ENCODE assay signal across 6 cellular contexts in genomic region chr16:2468142-2468724, GRCh38. TPM values are rescaled to one million over a fixed set of nuclear protein-coding genes. Genes with fewer than 3 reads are reported as not detected.
DNase-seq lines count a peak whose midpoint lies in the region; ATAC-seq, FAIRE-seq and TF ChIP-seq lines count a peak whose summit lies in the region.

No MANE protein-coding gene starts in this region.

- peaks cover 3% of the 10 kb centered on the region for H3K27me3 Mint-ChIP-seq in brain
- H3K27me3 Mint-ChIP-seq in neural crest cell (ENCODE audit: low read depth), result peaks cover 17% of the 10 kb centered on the region
- peaks cover 29% of the 10 kb centered on the region for H3K27me3 Mint-ChIP-seq in activated T-helper 1 cell treated with anti-CD3 and anti-CD28 coated beads, Interleukin-12 subunit alpha, Interleukin-12 subunit beta, Interleukin-2, Interleukin-4 antibody, amounts not matched to agents 30 ng/mL and 10 ng/mL and 1 ng/mL, durations not matched to agents 14 hours and 24 hours and 36 hours (ENCODE audit: insufficient read depth)

- H3K9me3 Mint-ChIP-seq in brain (no peaks in the 10 kb centered on the region), neural crest cell (no peaks in the 10 kb centered on the region)
- no peaks in the 10 kb centered on the region for H3K9me3 Mint-ChIP-seq in activated T-helper 1 cell treated with anti-CD3 and anti-CD28 coated beads, Interleukin-12 subunit alpha, Interleukin-12 subunit beta, Interleukin-2, Interleukin-4 antibody, amounts not matched to agents 30 ng/mL and 10 ng/mL and 1 ng/mL, durations not matched to agents 14 hours and 24 hours and 36 hours

- H3K4me3 Mint-ChIP-seq in brain (peak overlapping the region; percentile 76 to 81 (median 79)), neural crest cell (peak overlapping the region; percentile 84)
- no peak overlapping the region for H3K4me3 Mint-ChIP-seq in activated T-helper 1 cell treated with anti-CD3 and anti-CD28 coated beads, Interleukin-12 subunit alpha, Interleukin-12 subunit beta, Interleukin-2, Interleukin-4 antibody, amounts not matched to agents 30 ng/mL and 10 ng/mL and 1 ng/mL, durations not matched to agents 14 hours and 24 hours and 36 hours

- H3K36me3 Mint-ChIP-seq in brain, result no peaks in the 10 kb centered on the region
- no peaks in the 10 kb centered on the region for H3K36me3 Mint-ChIP-seq in neural crest cell (ENCODE audit: low read depth)
- H3K36me3 Mint-ChIP-seq in activated T-helper 1 cell treated with anti-CD3 and anti-CD28 coated beads, Interleukin-12 subunit alpha, Interleukin-12 subunit beta, Interleukin-2, Interleukin-4 antibody, amounts not matched to agents 30 ng/mL and 10 ng/mL and 1 ng/mL, durations not matched to agents 14 hours and 24 hours and 36 hours (ENCODE audit: low read depth), result no peaks in the 10 kb centered on the region

- ATAC-seq in GM21825 (IDR thresholded peaks at IDR 0.05; ENCODE audit: unreplicated experiment), result no peak

- FAIRE-seq in HTR-8/SVneo (lab: Jason Lieb, UNC), result peak; percentile 55

- intact Hi-C loops in activated T-helper 1 cell treated with anti-CD3 and anti-CD28 coated beads, Interleukin-12 subunit alpha, Interleukin-12 subunit beta, Interleukin-2, Interleukin-4 antibody, amounts not matched to agents 30 ng/mL and 10 ng/mL and 1 ng/mL, durations not matched to agents 14 hours and 24 hours and 36 hours (cut with micrococcal nuclease), result no loop called here

- H3K27ac Mint-ChIP-seq in brain (peak overlapping the region in 3 of 5 experiments; percentile 60 to 82 (median 82)), neural crest cell (ENCODE audit: unreplicated experiment) (peak overlapping the region; percentile 50)
- no peak overlapping the region for H3K27ac Mint-ChIP-seq in activated T-helper 1 cell treated with anti-CD3 and anti-CD28 coated beads, Interleukin-12 subunit alpha, Interleukin-12 subunit beta, Interleukin-2, Interleukin-4 antibody, amounts not matched to agents 30 ng/mL and 10 ng/mL and 1 ng/mL, durations not matched to agents 14 hours and 24 hours and 36 hours

- peaks cover 30% of the 10 kb centered on the region for H3K4me1 Mint-ChIP-seq in brain
- peaks cover 18% of the 10 kb centered on the region for H3K4me1 Mint-ChIP-seq in neural crest cell
- peaks cover 3% of the 10 kb centered on the region for H3K4me1 Mint-ChIP-seq in activated T-helper 1 cell treated with anti-CD3 and anti-CD28 coated beads, Interleukin-12 subunit alpha, Interleukin-12 subunit beta, Interleukin-2, Interleukin-4 antibody, amounts not matched to agents 30 ng/mL and 10 ng/mL and 1 ng/mL, durations not matched to agents 14 hours and 24 hours and 36 hours (ENCODE audit: low read depth)

- TF ChIP-seq CTCF in brain (conservative IDR thresholded peaks at IDR 0.05) (no peak), neural crest cell (conservative IDR thresholded peaks at IDR 0.05) (peak; percentile 2)

- peak; percentile 61 for DNase-seq in 8988T
- DNase-seq in HTR-8/SVneo (ENCODE audit: insufficient read length, low spot score), result no peak
- no peak for DNase-seq in neural crest cell (ENCODE audit: low read depth, low spot score)
- DNase-seq in activated T-helper 1 cell treated with anti-CD3 and anti-CD28 coated beads, Interleukin-12 subunit alpha, Interleukin-12 subunit beta, Interleukin-2, Interleukin-4 antibody, amounts not matched to agents 30 ng/mL and 10 ng/mL and 1 ng/mL, durations not matched to agents 14 hours and 24 hours and 36 hours (ENCODE audit: low spot score), result no peak

RNA-seq across cellular contexts. Expression of gene NTN3, which starts 2.9 kb away (rescaled TPM):
- 0.58 TPM for polyA plus RNA-seq in brain (ENCODE audit: insufficient read depth, low read depth, low replicate concordance)
- total RNA-seq in neural crest cell, result 4.8 and 5.1 TPM in 2 replicates
- 0.10 TPM in 1 of 2 replicates, not detected in the other for total RNA-seq in activated T-helper 1 cell treated with anti-CD3 and anti-CD28 coated beads, Interleukin-12 subunit alpha, Interleukin-12 subunit beta, Interleukin-2, Interleukin-4 antibody, amounts not matched to agents 30 ng/mL and 10 ng/mL and 1 ng/mL, durations not matched to agents 14 hours and 24 hours and 36 hours

RNA-seq across cellular contexts. Expression of gene TBC1D24, which starts 6.7 kb away (rescaled TPM):
- polyA plus RNA-seq in brain (ENCODE audit: insufficient read depth, low read depth, low replicate concordance), result 23.3 TPM
- 30.0 and 32.5 TPM in 2 replicates for total RNA-seq in neural crest cell
- total RNA-seq in activated T-helper 1 cell treated with anti-CD3 and anti-CD28 coated beads, Interleukin-12 subunit alpha, Interleukin-12 subunit beta, Interleukin-2, Interleukin-4 antibody, amounts not matched to agents 30 ng/mL and 10 ng/mL and 1 ng/mL, durations not matched to agents 14 hours and 24 hours and 36 hours, result 19.6 and 24.6 TPM in 2 replicates

RNA-seq across cellular contexts. Expression of gene TEDC2, which starts 8.3 kb away (rescaled TPM):
- polyA plus RNA-seq in brain (ENCODE audit: insufficient read depth, low read depth, low replicate concordance), result 20.4 TPM
- total RNA-seq in neural crest cell, result 65.1 and 66.5 TPM in 2 replicates
- 41.0 and 43.9 TPM in 2 replicates for total RNA-seq in activated T-helper 1 cell treated with anti-CD3 and anti-CD28 coated beads, Interleukin-12 subunit alpha, Interleukin-12 subunit beta, Interleukin-2, Interleukin-4 antibody, amounts not matched to agents 30 ng/mL and 10 ng/mL and 1 ng/mL, durations not matched to agents 14 hours and 24 hours and 36 hours

RNA-seq across cellular contexts. Expression of gene CCNF, which starts 39.0 kb away (rescaled TPM):
- 17.3 TPM for polyA plus RNA-seq in brain (ENCODE audit: insufficient read depth, low read depth, low replicate concordance)
- 66.1 and 67.5 TPM in 2 replicates for total RNA-seq in neural crest cell
- total RNA-seq in activated T-helper 1 cell treated with anti-CD3 and anti-CD28 coated beads, Interleukin-12 subunit alpha, Interleukin-12 subunit beta, Interleukin-2, Interleukin-4 antibody, amounts not matched to agents 30 ng/mL and 10 ng/mL and 1 ng/mL, durations not matched to agents 14 hours and 24 hours and 36 hours, result 45.3 and 46.7 TPM in 2 replicates

RNA-seq across cellular contexts. Expression of gene ATP6V0C, which starts 45.5 kb away (rescaled TPM):
- polyA plus RNA-seq in brain (ENCODE audit: insufficient read depth, low read depth, low replicate concordance), result 403 TPM
- total RNA-seq in neural crest cell, result 154 and 159 TPM in 2 replicates
- 117 and 119 TPM in 2 replicates for total RNA-seq in activated T-helper 1 cell treated with anti-CD3 and anti-CD28 coated beads, Interleukin-12 subunit alpha, Interleukin-12 subunit beta, Interleukin-2, Interleukin-4 antibody, amounts not matched to agents 30 ng/mL and 10 ng/mL and 1 ng/mL, durations not matched to agents 14 hours and 24 hours and 36 hours
